ENCODE assay signal across 8 cellular contexts in the genomic region with DNA sequence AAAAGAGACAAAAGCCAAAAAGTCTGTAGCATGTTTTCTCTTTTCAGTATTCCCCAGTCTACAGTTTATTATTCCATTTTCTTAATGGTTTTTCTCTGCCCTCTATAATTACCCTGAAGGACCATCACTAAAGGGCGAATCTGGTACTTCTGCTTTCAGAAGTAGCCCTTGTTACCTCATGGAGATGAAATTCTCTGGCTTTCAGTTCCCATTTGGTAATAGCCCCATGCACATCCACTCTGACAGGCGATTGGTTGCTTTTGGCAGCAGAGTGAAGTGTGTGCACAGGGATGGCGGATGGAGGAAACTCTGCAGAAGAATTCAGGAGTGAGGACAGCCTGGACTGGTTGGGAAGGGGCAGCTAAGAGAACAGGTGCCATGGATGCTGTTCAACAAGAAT.
DNase-seq lines count a peak whose midpoint lies in the region; ATAC-seq and TF ChIP-seq lines count a peak whose summit lies in the region.

No MANE protein-coding gene starts in this region.

- H3K27ac Mint-ChIP-seq in natural killer cell treated with Interleukin-12 subunit alpha and Interleukin-12 subunit beta and Interleukin-15 and Interleukin-18, amount 100 ng/mL, for 72 hours: no peak overlapping the region

- no peaks in the 10 kb centered on the region for H3K4me1 ChIP-seq in ovary (ENCODE audit: insufficient read depth)

- no peaks in the 10 kb centered on the region for H3K27me3 ChIP-seq in ovary

- peaks cover 0 to 3% of the 10 kb centered on the region in 2 donors for H3K27me3 Mint-ChIP-seq in natural killer cell treated with Interleukin-12 subunit alpha and Interleukin-12 subunit beta and Interleukin-15 and Interleukin-18, amount 100 ng/mL, for 72 hours

- no peak overlapping the region for H3K4me3 Mint-ChIP-seq in natural killer cell treated with Interleukin-12 subunit alpha and Interleukin-12 subunit beta and Interleukin-15 and Interleukin-18, amount 100 ng/mL, for 72 hours

- WGBS in ovary, 3 donors: 81 to 90% (median 90%) methylated on average over 3 of the region's 3 CpGs

- no peaks in the 10 kb centered on the region for H3K36me3 ChIP-seq in ovary

- no peak for DNase-seq in left lobe of liver (ENCODE audit: low spot score)
- DNase-seq in ovary: no peak
- no peak for DNase-seq in natural killer cell treated with Interleukin-12 subunit alpha and Interleukin-12 subunit beta and Interleukin-15 and Interleukin-18, amount 100 ng/mL, for 72 hours (ENCODE audit: low spot score)
- no peak for DNase-seq in NCI-H2029 (lab: John Stamatoyannopoulos, UW)
- DNase-seq in GF-D8 (lab: John Stamatoyannopoulos, UW): no peak

- TF ChIP-seq CTCF in ovary (IDR thresholded peaks at IDR 0.05): no peak

- H3K4me1 Mint-ChIP-seq in natural killer cell treated with Interleukin-12 subunit alpha and Interleukin-12 subunit beta and Interleukin-15 and Interleukin-18, amount 100 ng/mL, for 72 hours (ENCODE audit: low read depth in 2 of 2): peaks cover 9 to 17% of the 10 kb centered on the region in 2 donors

- H3K36me3 Mint-ChIP-seq in natural killer cell treated with Interleukin-12 subunit alpha and Interleukin-12 subunit beta and Interleukin-15 and Interleukin-18, amount 100 ng/mL, for 72 hours: no peaks in the 10 kb centered on the region

- H3K9me3 ChIP-seq in ovary: no peaks in the 10 kb centered on the region

- no peak overlapping the region for H3K4me3 ChIP-seq in ovary

- TF ChIP-seq EP300 in ovary (IDR thresholded peaks at IDR 0.05): no peak

- no peaks in the 10 kb centered on the region for H3K9me3 Mint-ChIP-seq in natural killer cell treated with Interleukin-12 subunit alpha and Interleukin-12 subunit beta and Interleukin-15 and Interleukin-18, amount 100 ng/mL, for 72 hours

- H3K27ac ChIP-seq in ovary: no peak overlapping the region

- ATAC-seq in GM18511 (IDR thresholded peaks at IDR 0.05; ENCODE audit: unreplicated experiment): peak; percentile 99
- peak; percentile 93 for ATAC-seq in GM21737 (IDR thresholded peaks at IDR 0.05; ENCODE audit: unreplicated experiment)
- peak; percentile 98 for ATAC-seq in HG03571 (IDR thresholded peaks at IDR 0.05; ENCODE audit: unreplicated experiment)
- peak; percentile 28 for ATAC-seq in left lobe of liver
- no peak for ATAC-seq in natural killer cell treated with Interleukin-12 subunit alpha and Interleukin-12 subunit beta and Interleukin-15 and Interleukin-18, amount 100 ng/mL, for 72 hours

- intact Hi-C loops in ovary (cut with DNase I): no loop called here

- TF ChIP-seq POLR2A in ovary (IDR thresholded peaks at IDR 0.05): no peak

Comparison
In these comparisons a context has a peak if more than half of its experiments do, and no peak if none do; other contexts are left out.
1. ATAC-seq: peak in GM18511 (single experiment), GM21737 (single experiment), HG03571 (single experiment) and left lobe of liver (single experiment); none in natural killer cell treated with Interleukin-12 subunit alpha and Interleukin-12 subunit beta and Interleukin-15 and Interleukin-18, amount 100 ng/mL, for 72 hours (0 of 2).